Comparison of ENCODE assay signal across 8 cellular contexts in the genomic region with DNA sequence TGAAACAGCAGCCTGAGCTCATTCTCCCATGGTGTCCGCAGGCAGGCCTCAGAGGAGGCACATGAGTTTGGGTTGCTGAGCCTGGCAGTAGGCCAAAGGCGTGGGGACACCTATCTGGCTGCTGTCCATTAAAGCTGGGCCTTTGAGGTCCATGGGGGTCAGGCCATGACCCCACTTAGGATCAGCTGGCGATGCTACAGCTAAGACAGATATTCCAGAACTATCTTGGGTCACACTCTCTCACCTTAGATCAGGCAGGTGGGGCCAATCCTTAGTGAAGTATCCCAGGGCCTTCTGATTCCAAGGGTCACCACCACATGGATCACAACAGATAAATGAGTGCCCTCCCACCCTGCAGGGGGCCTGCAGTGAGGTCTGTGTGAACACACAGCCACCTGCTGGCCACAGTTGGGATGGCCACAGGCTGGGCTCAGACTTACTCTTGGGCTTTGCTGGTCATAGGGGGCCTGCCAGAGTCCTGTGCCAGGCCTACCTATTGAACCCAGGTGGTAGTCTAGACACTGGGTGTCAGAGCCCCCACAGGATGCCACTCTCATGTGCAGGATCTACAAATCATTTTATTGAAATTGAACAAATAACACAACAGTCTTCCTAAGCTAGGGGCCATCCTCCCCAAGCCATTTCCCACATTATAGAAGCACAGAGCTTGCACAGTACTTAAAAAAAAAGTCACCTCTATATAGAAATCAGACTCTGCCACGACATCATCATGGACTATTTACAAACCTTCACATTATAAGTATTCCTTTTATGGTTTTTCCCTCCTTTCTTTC. TPM values are rescaled to one million over a fixed set of nuclear protein-coding genes. Genes with fewer than 3 reads are reported as not detected.
DNase-seq lines count a peak whose midpoint lies in the region; ATAC-seq and TF ChIP-seq lines count a peak whose summit lies in the region.

No MANE protein-coding gene starts in this region.

- no peak overlapping the region for H3K4me2 ChIP-seq in OCI-LY1 (ENCODE audit: low read length)

- peaks cover 40% of the 10 kb centered on the region for H3K4me1 ChIP-seq in OCI-LY1 (ENCODE audit: insufficient read depth, low read length, severe bottlenecking)
- peaks cover 0 to 83% (median 41%) of the 10 kb centered on the region in 4 donors for H3K4me1 ChIP-seq in tibial nerve

- no peaks in the 10 kb centered on the region for H3K9me3 Mint-ChIP-seq in activated T-cell treated with anti-CD3 and anti-CD28 coated beads, Interleukin-2, amount 50 U/mL, for 4 hours
- no peaks in the 10 kb centered on the region for H3K9me3 Mint-ChIP-seq in nephron

- H3K9me2 ChIP-seq in OCI-LY1 (ENCODE audit: low read depth, low read length) = no peaks in the 10 kb centered on the region

- H2AFZ ChIP-seq in OCI-LY1 (ENCODE audit: low read length) = no peak overlapping the region

- no peak overlapping the region for H3K9ac ChIP-seq in OCI-LY1 (ENCODE audit: low read length)

- peak overlapping the region; percentile 86 to 99 (median 87) for H3K27ac Mint-ChIP-seq in nephron

- no peaks in the 10 kb centered on the region for H3K9me3 ChIP-seq in OCI-LY1 (ENCODE audit: low read length)
- H3K9me3 ChIP-seq in tibial nerve = no peaks in the 10 kb centered on the region

- H3K27me3 Mint-ChIP-seq in activated T-cell treated with anti-CD3 and anti-CD28 coated beads, Interleukin-2, amount 50 U/mL, for 4 hours (ENCODE audit: low read depth) = no peaks in the 10 kb centered on the region
- H3K27me3 Mint-ChIP-seq in nephron (ENCODE audit: low read depth) = no peaks in the 10 kb centered on the region

- H3K4me3 Mint-ChIP-seq in activated T-cell treated with anti-CD3 and anti-CD28 coated beads, Interleukin-2, amount 50 U/mL, for 4 hours = no peak overlapping the region
- peak overlapping the region; percentile 68 to 84 (median 80) for H3K4me3 Mint-ChIP-seq in nephron

- ATAC-seq in activated T-cell treated with anti-CD3 and anti-CD28 coated beads, Interleukin-2, amount 50 U/mL, for 4 hours = peak; percentile 21 to 25
- ATAC-seq in esophagus mucosa (peak; percentile 6), HG03342 (IDR thresholded peaks at IDR 0.05; ENCODE audit: unreplicated experiment) (no peak)

- H3K27ac ChIP-seq in OCI-LY1 (ENCODE audit: low read depth, low read length, poor library complexity, severe bottlenecking) (no peak overlapping the region), tibial nerve (peak overlapping the region; percentile 72 to 99 (median 92))

- H3K4me3 ChIP-seq in AG09309 (ENCODE audit: control insufficient read depth, low read depth, low read length) = no peak overlapping the region
- H3K4me3 ChIP-seq in H7 (ENCODE audit: insufficient read depth, low read depth, low read length) = no peak overlapping the region
- H3K4me3 ChIP-seq in OCI-LY1 (ENCODE audit: low read depth, low read length, poor library complexity, severe bottlenecking) = no peak overlapping the region
- H3K4me3 ChIP-seq in tibial nerve = no peak overlapping the region

- peaks cover 33% of the 10 kb centered on the region for H3K4me1 Mint-ChIP-seq in activated T-cell treated with anti-CD3 and anti-CD28 coated beads, Interleukin-2, amount 50 U/mL, for 4 hours (ENCODE audit: low read depth)
- H3K4me1 Mint-ChIP-seq in nephron = peaks cover 34% of the 10 kb centered on the region

- no peaks in the 10 kb centered on the region for H3K27me3 ChIP-seq in H7 (ENCODE audit: control insufficient read depth, insufficient read depth, low read length)
- no peaks in the 10 kb centered on the region for H3K27me3 ChIP-seq in OCI-LY1 (ENCODE audit: insufficient read depth, low read length)
- H3K27me3 ChIP-seq in tibial nerve = no peaks in the 10 kb centered on the region

- no peak for TF ChIP-seq POLR2A in tibial nerve (IDR thresholded peaks at IDR 0.05)

- no peak for DNase-seq in AG09309 (ENCODE audit: low read depth)
- DNase-seq in H7 = peak; percentile 92
- peak; percentile 52 for DNase-seq in activated T-cell treated with anti-CD3 and anti-CD28 coated beads, Interleukin-2, amount 50 U/mL, for 4 hours
- peak; percentile 59 to 79 for DNase-seq in tibial nerve (ENCODE audit: low spot score in 2 of 2)

- WGBS in tibial nerve, 2 donors = 19 to 22% methylated on average over 3 to 4 of the region's 4 CpGs

- H3K36me3 Mint-ChIP-seq in activated T-cell treated with anti-CD3 and anti-CD28 coated beads, Interleukin-2, amount 50 U/mL, for 4 hours (ENCODE audit: insufficient read depth) = peaks cover 3% of the 10 kb centered on the region
- H3K36me3 Mint-ChIP-seq in nephron (ENCODE audit: low read depth) = peaks cover 6% of the 10 kb centered on the region

- no peak for TF ChIP-seq EP300 in tibial nerve (IDR thresholded peaks at IDR 0.05)

- peaks cover 7% of the 10 kb centered on the region; the same call in 1 of the 2 replicates for H3K79me2 ChIP-seq in OCI-LY1 (ENCODE audit: insufficient read depth, low read length)

- no peaks in the 10 kb centered on the region for H3F3A ChIP-seq in OCI-LY1 (ENCODE audit: insufficient read depth, low read length)

- no peaks in the 10 kb centered on the region for H4K20me1 ChIP-seq in OCI-LY1 (ENCODE audit: insufficient read depth, low read length)

- H3K36me3 ChIP-seq in H7 (replicated peaks; ENCODE audit: control insufficient read depth, insufficient read depth, low read length) (peaks cover 8% of the 10 kb centered on the region), OCI-LY1 (ENCODE audit: insufficient read depth, low read length) (peaks cover 14% of the 10 kb centered on the region; the same call in 1 of the 2 replicates), tibial nerve (peaks cover 0 to 29% (median 0%) of the 10 kb centered on the region in 3 donors)

- TF ChIP-seq CTCF in AG09309 (IDR thresholded peaks at IDR 0.05; ENCODE audit: control insufficient read depth, insufficient read depth, low read depth, low read length, missing control alignments) (peak; percentile 86), OCI-LY1 (IDR thresholded peaks at IDR 0.05; ENCODE audit: low read length) (peak; percentile 90), nephron (IDR thresholded peaks at IDR 0.05; ENCODE audit: unreplicated experiment in 3 of 3) (peak; percentile 82 to 85 (median 84)), tibial nerve (IDR thresholded peaks at IDR 0.05) (peak; percentile 69 to 89 (median 80))

RNA-seq across cellular contexts. Expression of a gene that starts 2.0 kb away (rescaled TPM):
- 122 TPM in 2 replicates for total RNA-seq in H7 (2014; rRNA removed; shearing (Covaris generic))
- total RNA-seq in activated T-cell treated with anti-CD3 and anti-CD28 coated beads, Interleukin-2, amount 50 U/mL, for 4 hours = 10 to 100 TPM; 17.0 to 19.5 (median 19.2) TPM
- total RNA-seq in esophagus mucosa (30.7 TPM), tibial nerve (100 to 1,000 TPM in 2 of 4 donors, 10 to 100 TPM in 2; 86.9 to 169 (median 129) TPM)

RNA-seq across cellular contexts. Expression of a gene that starts 3.5 kb away (rescaled TPM):
- total RNA-seq in H7 (2014; rRNA removed; shearing (Covaris generic)) = 36.3 and 42.1 TPM in 2 replicates
- 10 to 100 TPM; 40.8 to 48.7 (median 48.5) TPM for total RNA-seq in activated T-cell treated with anti-CD3 and anti-CD28 coated beads, Interleukin-2, amount 50 U/mL, for 4 hours
- total RNA-seq in esophagus mucosa (12.2 TPM), tibial nerve (10 to 100 TPM; 19.0 to 31.9 (median 20.8) TPM)

RNA-seq across cellular contexts. Expression of a gene that starts 16.1 kb away (rescaled TPM):
- 11.4 and 16.7 TPM in 2 replicates for total RNA-seq in H7 (2014; rRNA removed; shearing (Covaris generic))
- 10 to 100 TPM; 33.7 to 40.3 (median 37.3) TPM for total RNA-seq in activated T-cell treated with anti-CD3 and anti-CD28 coated beads, Interleukin-2, amount 50 U/mL, for 4 hours
- total RNA-seq in esophagus mucosa (13.6 TPM), tibial nerve (10 to 100 TPM; 77.4 to 99.0 (median 82.6) TPM)

RNA-seq across cellular contexts. Expression of a gene that starts 21.0 kb away (rescaled TPM):
- 1.1 and 1.3 TPM in 2 replicates for total RNA-seq in H7 (2014; rRNA removed; shearing (Covaris generic))
- total RNA-seq in activated T-cell treated with anti-CD3 and anti-CD28 coated beads, Interleukin-2, amount 50 U/mL, for 4 hours = 1 to 10 TPM in 1 of 3 donors, under 1 TPM in 2; 0.71 to 1.0 (median 0.96) TPM
- 0.64 TPM for total RNA-seq in esophagus mucosa
- total RNA-seq in tibial nerve = 1 to 10 TPM in 2 of 4 donors, under 1 TPM in 1, not detected in 1; 0.30 to 1.7 (median 1.3) TPM

RNA-seq across cellular contexts. Expression of a gene that starts 21.2 kb away (rescaled TPM):
- 5.4 and 8.2 TPM in 2 replicates for total RNA-seq in H7 (2014; rRNA removed; shearing (Covaris generic))
- under 1 TPM in 2 of 3 donors, not detected in 1; 0.24 to 0.82 TPM for total RNA-seq in activated T-cell treated with anti-CD3 and anti-CD28 coated beads, Interleukin-2, amount 50 U/mL, for 4 hours
- 4.1 TPM for total RNA-seq in esophagus mucosa
- total RNA-seq in tibial nerve = 10 to 100 TPM; 16.5 to 26.5 (median 20.8) TPM
